Comparison of ENCODE assay signal across 15 cellular contexts in the genomic region with DNA sequence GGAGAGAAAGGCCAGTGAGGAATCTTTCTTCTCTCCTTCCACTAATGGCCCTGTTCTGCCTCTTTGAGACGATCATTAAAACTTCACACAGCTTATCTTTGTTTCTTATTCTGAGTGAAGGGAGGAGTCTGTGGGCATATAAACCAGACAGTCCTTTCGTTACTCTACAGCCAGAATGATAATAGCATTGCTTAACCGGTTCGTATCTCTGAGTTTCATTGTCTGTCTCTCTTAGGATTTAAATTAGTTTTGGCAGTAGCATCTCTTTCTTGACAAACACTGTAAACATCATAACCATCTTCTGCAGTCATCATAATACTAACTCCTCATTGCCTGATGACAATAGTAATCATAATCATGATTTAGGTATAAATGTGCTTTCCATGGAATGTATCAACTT.
DNase-seq lines count a peak whose midpoint lies in the region; ATAC-seq, FAIRE-seq and TF ChIP-seq lines count a peak whose summit lies in the region.
"Had no signal": no experiment of that assay in that cellular context is flagged by ENCODE, and none has a peak within 500 bp of the region (broad histone marks: within the 10 kb centered on the region; RNA-seq: fewer than 3 reads in every experiment).

No MANE protein-coding gene starts in this region.

- no peaks in the 10 kb centered on the region; the same call in 1 of the 2 replicates for H3K27me3 ChIP-seq in IMR-90 (ENCODE audit: control insufficient read depth, insufficient read depth, low read length)
- H3K27me3 ChIP-seq in K562 (ENCODE audit: control insufficient read depth in 2 of 2, insufficient read depth in 2 of 2, low read length in 2 of 2) = no peaks in the 10 kb centered on the region
- no peaks in the 10 kb centered on the region for H3K27me3 ChIP-seq in mesenchymal stem cell (ENCODE audit: control insufficient read depth in 1 of 2, insufficient read depth in 1 of 2, low read length in 2 of 2)
- no peaks in the 10 kb centered on the region for H3K27me3 ChIP-seq in dorsolateral prefrontal cortex
- H3K27me3 ChIP-seq: BLaER1 treated with 17β-estradiol and CSF1 and Interleukin-3, amounts not matched to agents 10 nM and 100 nM had no signal

- POLR2A ChIA-PET in A549 (lab: Yijun Ruan, JAX) (no interaction called here), IMR-90 (lab: Charles Lee; ENCODE audit: unreplicated experiment) (no interaction called here), K562 (lab: Yijun Ruan, JAX) (interaction anchor here (0.9 to 1.1 kb wide), 2 partner anchors 14 to 16 kb away, joined by 4 to 16 read pairs; no protein-coding TSS in a partner anchor), RWPE1 (lab: Yijun Ruan, JAX; ENCODE audit: low non-redundant PET) (no interaction called here)

- H2BK20ac ChIP-seq in IMR-90 (ENCODE audit: low read depth, low read length) = no peak overlapping the region

- H3K18ac ChIP-seq in IMR-90 (ENCODE audit: low read depth, low read length) = no peak overlapping the region; the same call in 1 of the 2 replicates
- no peak overlapping the region for H3K18ac ChIP-seq in mesenchymal stem cell (ENCODE audit: low read depth in 1 of 2, low read length in 2 of 2)

- H3K23ac ChIP-seq in IMR-90 (ENCODE audit: low read depth, low read length) (no peak overlapping the region), mesenchymal stem cell (ENCODE audit: low read length in 2 of 2) (no peak overlapping the region)

- H4K20me1 ChIP-seq in IMR-90 (ENCODE audit: insufficient read depth, low read length) = no peaks in the 10 kb centered on the region
- H4K20me1 ChIP-seq in K562 (replicated peaks; ENCODE audit: control insufficient read depth, insufficient read depth, low read length) = no peaks in the 10 kb centered on the region
- H4K20me1 ChIP-seq: BLaER1 treated with 17β-estradiol and CSF1 and Interleukin-3, amounts not matched to agents 10 nM and 100 nM had no signal

- H2BK120ac ChIP-seq in IMR-90 (ENCODE audit: low read depth, low read length) (peak overlapping the region; percentile 5; the same call in 1 of the 2 replicates), mesenchymal stem cell (ENCODE audit: low read depth, low read length) (no peak overlapping the region)

- H2AFZ ChIP-seq in IMR-90 (replicated peaks; ENCODE audit: low read length, poor library complexity) = no peak overlapping the region
- peak overlapping the region; percentile 37 for H2AFZ ChIP-seq in K562 (ENCODE audit: low read depth, low read length)
- H2AFZ ChIP-seq in mesenchymal stem cell (ENCODE audit: low read depth, low read length) = no peak overlapping the region

- H3K9ac ChIP-seq in IMR-90 (ENCODE audit: low read depth, low read length) (no peak overlapping the region), K562 (ENCODE audit: insufficient read depth in 1 of 2, low read depth in 2 of 2, low read length in 2 of 2) (peak overlapping the region in 1 of 2 experiments; percentile 17; a peak in 1 of 4 replicates), mesenchymal stem cell (ENCODE audit: low read length) (no peak overlapping the region)
- H3K9ac ChIP-seq: BLaER1 treated with 17β-estradiol and CSF1 and Interleukin-3, amounts not matched to agents 10 nM and 100 nM had no signal

- 91% methylated on average over 4 of the region's 4 CpGs for WGBS in A549 (ENCODE audit: missing lambda C conversion rate)
- no CpG with 5 or more reads among the region's 4 CpGs for WGBS in IMR-90 (ENCODE audit: extremely low coverage in 2 of 2, insufficient read length in 1 of 2), 2 experiments
- WGBS in K562 (ENCODE audit: insufficient coverage, low coverage, missing lambda C conversion rate) = 0% methylated on average over 4 of the region's 4 CpGs
- WGBS in mesenchymal stem cell = 36% methylated on average over 3 of the region's 4 CpGs

- H3K4me2 ChIP-seq in A549 (peak overlapping the region; percentile 16; the same call in 1 of the 3 replicates), IMR-90 (ENCODE audit: low read depth, low read length) (0 out of 2 replicates have a peak overlapping the region, but pooled peaks have one; percentile 17), K562 (ENCODE audit: insufficient read depth, low read length) (peak overlapping the region; percentile 57), mesenchymal stem cell (ENCODE audit: low read length, poor library complexity, severe bottlenecking) (no peak overlapping the region)
- H3K4me2 ChIP-seq: BLaER1 treated with 17β-estradiol and CSF1 and Interleukin-3, amounts not matched to agents 10 nM and 100 nM had no signal

- TF ChIP-seq EP300 in A549 (IDR thresholded peaks at IDR 0.05) = no peak
- TF ChIP-seq EP300 in K562 (IDR thresholded peaks at IDR 0.05; ENCODE audit: low read length) = no peak

- in situ Hi-C loops in IMR-90 (cut with MboI; ENCODE audit: low sequenced_read_pairs) = no loop called here
- in situ Hi-C loops in K562 (cut with MboI) = no loop called here

- no peak overlapping the region for H3K56ac ChIP-seq in IMR-90 (ENCODE audit: extremely low read depth, insufficient read depth, low read length)

- H3K9me3 ChIP-seq in A549 (no peaks in the 10 kb centered on the region), IMR-90 (ENCODE audit: control insufficient read depth, insufficient read depth, low read length) (no peaks in the 10 kb centered on the region), K562 (replicated peaks; ENCODE audit: control insufficient read depth, insufficient read depth, low read depth, low read length) (no peaks in the 10 kb centered on the region), mesenchymal stem cell (ENCODE audit: control insufficient read depth, low read length) (no peaks in the 10 kb centered on the region)
- H3K9me3 ChIP-seq: BLaER1 treated with 17β-estradiol and CSF1 and Interleukin-3, amounts not matched to agents 10 nM and 100 nM had no signal

- BruUV-seq in IMR-90 (replicated peaks; lab: Mats Ljungman, UMichigan) (no TSS peak), K562 (replicated peaks; lab: Mats Ljungman, UMichigan) (no TSS peak)

- no peak overlapping the region for H2AK5ac ChIP-seq in IMR-90 (ENCODE audit: low read depth, low read length)
- H2AK5ac ChIP-seq in mesenchymal stem cell (ENCODE audit: low read length, severe bottlenecking) = no peak overlapping the region

- no peak overlapping the region for H2BK5ac ChIP-seq in IMR-90 (ENCODE audit: low read depth, low read length, poor library complexity, severe bottlenecking)
- H2BK5ac ChIP-seq in mesenchymal stem cell (ENCODE audit: low read depth, low read length, poor library complexity, severe bottlenecking) = no peak overlapping the region

- H4K5ac ChIP-seq in IMR-90 (ENCODE audit: low read depth, low read length) = no peak overlapping the region

- H4K91ac ChIP-seq in IMR-90 (ENCODE audit: insufficient read depth, low read depth, low read length) (no peak overlapping the region), mesenchymal stem cell (ENCODE audit: low read length) (no peak overlapping the region)

- H3K4ac ChIP-seq in IMR-90 (ENCODE audit: low read depth, low read length) (no peak overlapping the region), mesenchymal stem cell (ENCODE audit: low read depth in 1 of 2, low read length in 2 of 2) (no peak overlapping the region)

- H3K79me1 ChIP-seq in IMR-90 (ENCODE audit: low read depth in 1 of 2, low read length in 2 of 2) (no peaks in the 10 kb centered on the region), mesenchymal stem cell (replicated peaks; ENCODE audit: low read length, poor library complexity, severe bottlenecking) (no peaks in the 10 kb centered on the region)

- H2BK12ac ChIP-seq in mesenchymal stem cell (ENCODE audit: low read length in 2 of 2) = no peak overlapping the region

- H3K14ac ChIP-seq in IMR-90 (replicated peaks; ENCODE audit: low read depth, low read length) (no peak overlapping the region), mesenchymal stem cell (ENCODE audit: low read length in 2 of 2) (no peak overlapping the region)

- H4K8ac ChIP-seq in IMR-90 (ENCODE audit: low read depth in 2 of 2, low read length in 2 of 2) = no peak overlapping the region
- no peak overlapping the region for H4K8ac ChIP-seq in mesenchymal stem cell (ENCODE audit: low read length)

- TF ChIP-seq CTCF in A549 (IDR thresholded peaks at IDR 0.05) (no peak), IMR-90 (conservative IDR thresholded peaks at IDR 0.05; ENCODE audit: low read depth, low read length) (no peak), K562 (IDR thresholded peaks at IDR 0.05 in 2 of 3, conservative IDR thresholded peaks at IDR 0.05 in 1 of 3; ENCODE audit: insufficient read depth in 2 of 3, low read depth in 1 of 3, low read length in 3 of 3) (no peak), RWPE1 (conservative IDR thresholded peaks at IDR 0.05; ENCODE audit: low read depth) (no peak), dorsolateral prefrontal cortex (IDR thresholded peaks at IDR 0.05 in 54 of 56, conservative IDR thresholded peaks at IDR 0.05 in 2 of 56; ENCODE audit: low read depth in 1 of 56, partially characterized antibody in 56 of 56) (no peak)

- no peak for DNase-seq in A549 (ENCODE audit: low read depth in 1 of 2, low spot score in 1 of 2)
- no peak for DNase-seq in IMR-90
- DNase-seq in K562 (ENCODE audit: extremely low read depth in 1 of 4, low spot score in 3 of 4) = peak in 2 of 4 experiments; percentile 29 to 50
- peak; percentile 40 for DNase-seq in mesenchymal stem cell
- DNase-seq in NCI-H524 (lab: John Stamatoyannopoulos, UW) = no peak
- no peak for DNase-seq in RWPE1 (ENCODE audit: low spot score)
- no peak for DNase-seq in CD1c-positive myeloid dendritic cell (ENCODE audit: extremely low spot score)
- DNase-seq in dorsolateral prefrontal cortex = no peak
- DNase-seq: ACHN; Calu3; CD4-positive, alpha-beta T cell; DMS 273 treated with DMSO at 0.1 percent for 48 hours; H9 had no signal

- no peaks in the 10 kb centered on the region for H3K9me1 ChIP-seq in IMR-90 (ENCODE audit: insufficient read depth, low read length)
- H3K9me1 ChIP-seq in K562 (ENCODE audit: control insufficient read depth, insufficient read depth, low read length) = no peaks in the 10 kb centered on the region

- H3K4me3 ChIP-seq in A549 (no peak overlapping the region), IMR-90 (ENCODE audit: insufficient read depth, low read depth, low read length) (no peak overlapping the region), K562 (no peak overlapping the region), mesenchymal stem cell (ENCODE audit: insufficient read depth in 1 of 2, low read depth in 1 of 2, low read length in 2 of 2) (no peak overlapping the region), dorsolateral prefrontal cortex (no peak overlapping the region)
- H3K4me3 ChIP-seq: BLaER1 treated with 17β-estradiol and CSF1 and Interleukin-3, amounts not matched to agents 10 nM and 100 nM had no signal

- H3K36me3 ChIP-seq in IMR-90 (ENCODE audit: control insufficient read depth, insufficient read depth, low read length) (no peaks in the 10 kb centered on the region), K562 (ENCODE audit: control insufficient read depth, insufficient read depth, low read length) (no peaks in the 10 kb centered on the region), mesenchymal stem cell (ENCODE audit: control insufficient read depth in 1 of 2, insufficient read depth in 2 of 2, low read depth in 1 of 2, low read length in 2 of 2) (no peaks in the 10 kb centered on the region)
- H3K36me3 ChIP-seq: BLaER1 treated with 17β-estradiol and CSF1 and Interleukin-3, amounts not matched to agents 10 nM and 100 nM had no signal

- H2BK15ac ChIP-seq in IMR-90 (ENCODE audit: low read depth, low read length) (no peak overlapping the region), mesenchymal stem cell (ENCODE audit: low read depth, poor library complexity, severe bottlenecking) (no peak overlapping the region)

- FAIRE-seq in A549 (lab: Jason Lieb, UNC) (peak; percentile 76), K562 (lab: Jason Lieb, UNC) (peak; percentile 51)

- H3K79me2 ChIP-seq in K562 (ENCODE audit: control insufficient read depth, insufficient read depth, low read length) = no peaks in the 10 kb centered on the region

- CTCF ChIA-PET in A549 (lab: Yijun Ruan, JAX) = no interaction called here
- CTCF ChIA-PET in IMR-90 (lab: Yijun Ruan, JAX) = interaction anchor here (1.1 kb wide), 1 partner anchor 14 kb away, joined by 3 read pairs; no protein-coding TSS in a partner anchor
- CTCF ChIA-PET in K562 (lab: Yijun Ruan, JAX; ENCODE audit: low intra/inter-chr PET ratio) = no interaction called here
- CTCF ChIA-PET in RWPE1 (lab: Yijun Ruan, JAX) = interaction anchor here (0.6 kb wide), 1 partner anchor 626 kb away, joined by 3 read pairs; no protein-coding TSS in a partner anchor

- H2AK9ac ChIP-seq in IMR-90 (replicated peaks; ENCODE audit: low read depth, low read length, poor library complexity) = no peak overlapping the region

- ATAC-seq in A549 = no peak
- no peak; the same call in 1 of the 2 replicates for ATAC-seq in IMR-90 (ENCODE audit: low read depth)
- peak; percentile 64 for ATAC-seq in K562

- H3K27ac ChIP-seq in A549 (peak overlapping the region in 1 of 2 experiments; percentile 36; a peak in 2 of 6 replicates), IMR-90 (ENCODE audit: insufficient read depth, low read length) (no peak overlapping the region), K562 (ENCODE audit: extremely low read depth, low read depth, low read length) (peak overlapping the region; percentile 45; the same call in 2 of the 3 replicates), mesenchymal stem cell (ENCODE audit: low read length, poor library complexity, severe bottlenecking) (no peak overlapping the region), RWPE1 (no peak overlapping the region), dorsolateral prefrontal cortex (no peak overlapping the region)
- H3K27ac ChIP-seq: 22Rv1; BLaER1 treated with 17β-estradiol and CSF1 and Interleukin-3, amounts not matched to agents 10 nM and 100 nM had no signal

- intact Hi-C loops in IMR-90 (cut with micrococcal nuclease) (loop anchor here (5.0 kb wide), 1 partner anchor 471 kb away; no protein-coding TSS in a partner anchor), K562 (cut with micrococcal nuclease) (loop anchor here (5.0 kb wide), 1 partner anchor 51 kb away; no protein-coding TSS in a partner anchor), dorsolateral prefrontal cortex (cut with DNase I) (no loop called here)

- TF ChIP-seq POLR2A in A549 (IDR thresholded peaks at IDR 0.05; ENCODE audit: low read length) (no peak), IMR-90 (IDR thresholded peaks at IDR 0.05; ENCODE audit: low read depth, low read length) (no peak), K562 (conservative IDR thresholded peaks at IDR 0.05) (no peak)

- dilution Hi-C loops in IMR-90 (cut with HindIII; ENCODE audit: low sequenced_read_pairs, unreplicated experiment) = no loop called here

- H3K4me1 ChIP-seq in A549 = peaks cover 21% of the 10 kb centered on the region
- H3K4me1 ChIP-seq in IMR-90 (ENCODE audit: control insufficient read depth, insufficient read depth, low read length) = peaks cover 6% of the 10 kb centered on the region; the same call in 1 of the 2 replicates
- H3K4me1 ChIP-seq in K562 (replicated peaks in 1 of 2; ENCODE audit: control insufficient read depth in 2 of 2, insufficient read depth in 2 of 2, low read length in 2 of 2) = peaks cover 3 to 38% of the 10 kb centered on the region in 2 experiments; a peak in 4 of 5 replicates
- no peaks in the 10 kb centered on the region for H3K4me1 ChIP-seq in mesenchymal stem cell (ENCODE audit: control insufficient read depth, insufficient read depth, low read depth, low read length)

- no peak for TF ChIP-seq RAD21 in A549 (conservative IDR thresholded peaks at IDR 0.05 in 1 of 2, IDR thresholded peaks at IDR 0.05 in 1 of 2)
- TF ChIP-seq RAD21 in IMR-90 (IDR thresholded peaks at IDR 0.05; ENCODE audit: low read length) = no peak
- no peak for TF ChIP-seq RAD21 in K562 (CRISPR knock-in tag; conservative IDR thresholded peaks at IDR 0.05 in 1 of 2, IDR thresholded peaks at IDR 0.05 in 1 of 2)

Comparison
In these comparisons a context has a peak if more than half of its experiments do, and no peak if none do; other contexts are left out.
1. CTCF ChIA-PET loops: an anchor here in IMR-90 (1.1 kb wide) and RWPE1 (0.6 kb wide); none called in A549 and K562.
2. intact Hi-C loops: an anchor here in IMR-90 (5.0 kb wide) and K562 (5.0 kb wide); none called in dorsolateral prefrontal cortex.